10 cellular contexts compared by ENCODE assay signal in the genomic region with DNA sequence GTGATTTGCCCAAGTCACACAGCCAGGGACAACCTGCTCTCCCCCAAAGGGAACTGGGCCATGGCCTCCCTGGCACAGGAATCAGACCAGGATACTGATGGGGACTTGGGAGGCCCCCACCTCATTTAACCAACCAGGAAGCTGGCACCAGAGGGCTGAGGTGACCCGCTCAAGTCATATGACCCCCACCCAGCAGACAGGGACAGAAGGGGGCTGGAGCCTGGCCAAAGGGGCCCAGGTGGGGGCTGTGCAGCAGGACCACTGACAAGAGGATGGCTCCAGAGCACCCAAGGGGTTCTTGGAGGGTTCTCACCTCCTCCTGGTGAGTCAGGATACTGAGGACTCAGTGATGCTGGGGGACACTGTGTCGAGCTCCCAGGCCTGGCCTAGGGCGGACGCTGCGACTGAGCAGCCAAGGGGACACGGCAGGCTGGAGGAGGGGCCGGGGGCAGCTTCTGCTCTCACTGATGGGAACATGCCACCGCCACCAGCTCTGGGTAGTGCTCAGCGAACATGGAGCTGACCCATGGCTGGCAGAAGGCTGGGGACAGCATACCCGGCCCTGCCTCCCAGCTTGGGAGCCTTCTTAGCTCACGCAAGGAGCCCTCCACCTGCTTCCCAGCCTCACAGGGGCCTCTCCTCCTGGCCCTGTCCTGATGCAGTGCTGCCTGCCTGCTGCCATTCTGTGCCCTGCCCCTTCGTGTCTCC. TPM values are rescaled to one million over a fixed set of nuclear protein-coding genes. Genes with fewer than 3 reads are reported as not detected.
DNase-seq lines count a peak whose midpoint lies in the region; ATAC-seq and TF ChIP-seq lines count a peak whose summit lies in the region.
"Had no signal": no experiment of that assay in that cellular context is flagged by ENCODE, and none has a peak within 500 bp of the region (broad histone marks: within the 10 kb centered on the region; RNA-seq: fewer than 3 reads in every experiment).

No MANE protein-coding gene starts in this region.

- H3K27ac ChIP-seq in colonic mucosa = no peak overlapping the region

- H3K4me1 Mint-ChIP-seq in activated naive CD4-positive, alpha-beta T cell treated with anti-CD3 and anti-CD28 coated beads, Interleukin-2, amount 50 U/mL, for 24 hours = peaks cover 44% of the 10 kb centered on the region
- H3K4me1 Mint-ChIP-seq in natural killer cell treated with Interleukin-12 subunit alpha and Interleukin-12 subunit beta and Interleukin-15 and Interleukin-18, amount 100 ng/mL, for 72 hours (ENCODE audit: low read depth in 2 of 2) = peaks cover 72 to 80% of the 10 kb centered on the region in 2 donors
- no peaks in the 10 kb centered on the region for H3K4me1 Mint-ChIP-seq in endothelial cell (ENCODE audit: unreplicated experiment)

- no peaks in the 10 kb centered on the region for H3K4me1 ChIP-seq in colonic mucosa

- intact Hi-C loops in colonic mucosa (cut with DNase I) = no loop called here

- no peaks in the 10 kb centered on the region for H3K36me3 ChIP-seq in colonic mucosa

- DNase-seq in activated naive CD4-positive, alpha-beta T cell treated with Interleukin-2 at 50 U/mL for 16 hours = no peak
- DNase-seq in colonic mucosa (peak; percentile 16), SW480 (ENCODE audit: low spot score) (no peak), endothelial cell (ENCODE audit: low spot score) (no peak), SIG-M5 (lab: John Stamatoyannopoulos, UW) (no peak), RPMI8226 (no peak)
- DNase-seq in natural killer cell treated with Interleukin-12 subunit alpha and Interleukin-12 subunit beta and Interleukin-15 and Interleukin-18, amount 100 ng/mL, for 72 hours (ENCODE audit: low spot score) = no peak

- peak; percentile 4 to 52 for ATAC-seq in natural killer cell treated with Interleukin-12 subunit alpha and Interleukin-12 subunit beta and Interleukin-15 and Interleukin-18, amount 100 ng/mL, for 72 hours

- H3K4me3 Mint-ChIP-seq in activated naive CD4-positive, alpha-beta T cell treated with anti-CD3 and anti-CD28 coated beads, Interleukin-2, amount 50 U/mL, for 24 hours = peak overlapping the region; percentile 68
- peak overlapping the region; percentile 91 for H3K4me3 Mint-ChIP-seq in natural killer cell treated with Interleukin-12 subunit alpha and Interleukin-12 subunit beta and Interleukin-15 and Interleukin-18, amount 100 ng/mL, for 72 hours
- no peak overlapping the region for H3K4me3 Mint-ChIP-seq in endothelial cell (ENCODE audit: unreplicated experiment)
- H3K4me3 Mint-ChIP-seq: B cell had no signal

- peaks cover 7% of the 10 kb centered on the region for H3K9me3 Mint-ChIP-seq in activated naive CD4-positive, alpha-beta T cell treated with anti-CD3 and anti-CD28 coated beads, Interleukin-2, amount 50 U/mL, for 24 hours
- peaks cover 14% of the 10 kb centered on the region for H3K9me3 Mint-ChIP-seq in natural killer cell treated with Interleukin-12 subunit alpha and Interleukin-12 subunit beta and Interleukin-15 and Interleukin-18, amount 100 ng/mL, for 72 hours
- H3K9me3 Mint-ChIP-seq in endothelial cell (ENCODE audit: unreplicated experiment) = no peaks in the 10 kb centered on the region

- H3K36me3 Mint-ChIP-seq in activated naive CD4-positive, alpha-beta T cell treated with anti-CD3 and anti-CD28 coated beads, Interleukin-2, amount 50 U/mL, for 24 hours = peaks cover 5% of the 10 kb centered on the region
- peaks cover 28% of the 10 kb centered on the region for H3K36me3 Mint-ChIP-seq in natural killer cell treated with Interleukin-12 subunit alpha and Interleukin-12 subunit beta and Interleukin-15 and Interleukin-18, amount 100 ng/mL, for 72 hours
- H3K36me3 Mint-ChIP-seq in endothelial cell (ENCODE audit: low read depth, unreplicated experiment) = no peaks in the 10 kb centered on the region

- H3K27ac Mint-ChIP-seq in activated naive CD4-positive, alpha-beta T cell treated with anti-CD3 and anti-CD28 coated beads, Interleukin-2, amount 50 U/mL, for 24 hours = no peak overlapping the region
- peak overlapping the region; percentile 97 to 98 for H3K27ac Mint-ChIP-seq in natural killer cell treated with Interleukin-12 subunit alpha and Interleukin-12 subunit beta and Interleukin-15 and Interleukin-18, amount 100 ng/mL, for 72 hours
- H3K27ac Mint-ChIP-seq in endothelial cell (ENCODE audit: unreplicated experiment) = no peak overlapping the region
- H3K27ac Mint-ChIP-seq: B cell had no signal

- no peak for TF ChIP-seq CTCF in colonic mucosa (IDR thresholded peaks at IDR 0.05)
- TF ChIP-seq CTCF in endothelial cell (IDR thresholded peaks at IDR 0.05; ENCODE audit: unreplicated experiment) = no peak

- no peaks in the 10 kb centered on the region for H3K27me3 Mint-ChIP-seq in activated naive CD4-positive, alpha-beta T cell treated with anti-CD3 and anti-CD28 coated beads, Interleukin-2, amount 50 U/mL, for 24 hours
- no peaks in the 10 kb centered on the region for H3K27me3 Mint-ChIP-seq in natural killer cell treated with Interleukin-12 subunit alpha and Interleukin-12 subunit beta and Interleukin-15 and Interleukin-18, amount 100 ng/mL, for 72 hours
- peaks cover 10% of the 10 kb centered on the region for H3K27me3 Mint-ChIP-seq in endothelial cell (ENCODE audit: unreplicated experiment)

- H3K4me3 ChIP-seq in colonic mucosa = no peak overlapping the region

- no peaks in the 10 kb centered on the region for H3K27me3 ChIP-seq in colonic mucosa

- H3K9ac ChIP-seq in colonic mucosa (ENCODE audit: low read depth in 2 of 2, low read length in 2 of 2) = peak overlapping the region; percentile 40 to 50

- no peaks in the 10 kb centered on the region for H3K9me3 ChIP-seq in colonic mucosa

RNA-seq across cellular contexts. Expression of a gene that starts 1.2 kb away (rescaled TPM):
- total RNA-seq in colonic mucosa (1 to 10 TPM in 1 of 2 donors, under 1 TPM in 1; 0.47 to 1.1 TPM), endothelial cell (ENCODE audit: unreplicated experiment) (not detected)
- total RNA-seq in natural killer cell treated with Interleukin-12 subunit alpha and Interleukin-12 subunit beta and Interleukin-15 and Interleukin-18, amount 100 ng/mL, for 72 hours = 100 to 1,000 TPM in 1 of 2 donors, 10 to 100 TPM in 1; 77.8 to 129 TPM
- total RNA-seq: OCI-LY7 had no signal

RNA-seq across cellular contexts. Expression of a gene that starts 42.3 kb away (rescaled TPM):
- total RNA-seq in colonic mucosa = 10 to 100 TPM; 43.9 to 63.3 TPM
- 100 to 1,000 TPM; 109 to 206 TPM for total RNA-seq in natural killer cell treated with Interleukin-12 subunit alpha and Interleukin-12 subunit beta and Interleukin-15 and Interleukin-18, amount 100 ng/mL, for 72 hours
- total RNA-seq in endothelial cell (ENCODE audit: unreplicated experiment) = 95.2 TPM

Comparison
In these comparisons a context has a peak if more than half of its experiments do, and no peak if none do; other contexts are left out.
1. H3K27ac Mint-ChIP-seq: peak in natural killer cell treated with Interleukin-12 subunit alpha and Interleukin-12 subunit beta and Interleukin-15 and Interleukin-18, amount 100 ng/mL, for 72 hours (2 of 2); none in activated naive CD4-positive, alpha-beta T cell treated with anti-CD3 and anti-CD28 coated beads, Interleukin-2, amount 50 U/mL, for 24 hours (single experiment) and endothelial cell (single experiment).
2. RNA of a gene that starts 1.2 kb away (total RNA-seq): 77.8 to 129 TPM in natural killer cell treated with Interleukin-12 subunit alpha and Interleukin-12 subunit beta and Interleukin-15 and Interleukin-18, amount 100 ng/mL, for 72 hours; 0.47 to 1.1 TPM in colonic mucosa and not detected in endothelial cell (single experiment); every median in the first group is over 10 times any median in the second.